ENCODE assay signal across 12 cellular contexts in the genomic region with DNA sequence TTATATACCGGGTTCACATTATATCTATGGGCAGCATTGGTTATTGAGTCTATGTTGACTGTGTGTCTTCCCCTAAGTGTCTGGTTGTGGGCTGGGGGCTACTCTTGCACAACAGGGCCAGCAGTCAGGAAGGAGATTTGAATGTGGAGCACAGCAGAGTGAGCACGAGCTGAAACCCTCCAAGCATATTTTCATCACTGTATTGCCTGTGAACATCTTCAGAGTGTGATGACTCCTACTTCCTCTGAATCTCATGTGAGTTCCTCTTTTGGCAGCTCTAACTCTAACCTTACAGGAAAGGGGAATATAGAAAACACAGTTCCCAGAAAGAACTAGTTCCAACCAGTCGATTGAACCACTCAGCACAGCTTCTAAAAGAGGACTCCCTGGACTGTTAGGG.
DNase-seq lines count a peak whose midpoint lies in the region; ATAC-seq, FAIRE-seq and TF ChIP-seq lines count a peak whose summit lies in the region.
"Had no signal": no experiment of that assay in that cellular context is flagged by ENCODE, and none has a peak within 500 bp of the region (broad histone marks: within the 10 kb centered on the region; RNA-seq: fewer than 3 reads in every experiment).

No MANE protein-coding gene starts in this region.

- no peaks in the 10 kb centered on the region for H3K9me3 Mint-ChIP-seq in CD8-positive, alpha-beta T cell
- H3K9me3 Mint-ChIP-seq in progenitor cell of endocrine pancreas (ENCODE audit: low read depth), result peaks cover 9% of the 10 kb centered on the region

- H3K27me3 ChIP-seq in bronchial epithelial cell (ENCODE audit: control insufficient read depth, insufficient read depth, low read length), result no peaks in the 10 kb centered on the region
- no peaks in the 10 kb centered on the region for H3K27me3 ChIP-seq in CD8-positive, alpha-beta T cell (ENCODE audit: insufficient read depth, low read length)

- H3K4me1 ChIP-seq in CD8-positive, alpha-beta T cell (ENCODE audit: insufficient read depth, low read length), result no peaks in the 10 kb centered on the region

- H3K4me3 ChIP-seq in bronchial epithelial cell (ENCODE audit: low read depth, low read length) (no peak overlapping the region), skeletal muscle cell (ENCODE audit: low read depth, low read length) (no peak overlapping the region)
- H3K4me3 ChIP-seq in CD8-positive, alpha-beta T cell (ENCODE audit: low read depth, low read length), result no peak overlapping the region
- H3K4me3 ChIP-seq: skin epidermis had no signal

- CTCF ChIA-PET in CD8-positive, alpha-beta T cell (lab: Charles Lee), result interaction anchor here (1.4 kb wide), 1 partner anchor 330 kb away, joined by 3 read pairs; no protein-coding TSS in a partner anchor

- TF ChIP-seq CTCF in bronchial epithelial cell (IDR thresholded peaks at IDR 0.05; ENCODE audit: insufficient read depth, low read length, severe bottlenecking), result no peak
- no peak for TF ChIP-seq CTCF in CD8-positive, alpha-beta T cell (IDR thresholded peaks at IDR 0.05)
- no peak for TF ChIP-seq CTCF in progenitor cell of endocrine pancreas (IDR thresholded peaks at IDR 0.05; ENCODE audit: unreplicated experiment)

- no peak overlapping the region for H3K4me3 Mint-ChIP-seq in CD8-positive, alpha-beta T cell
- no peak overlapping the region for H3K4me3 Mint-ChIP-seq in progenitor cell of endocrine pancreas (ENCODE audit: low read depth)

- FAIRE-seq in bronchial epithelial cell (lab: Jason Lieb, UNC), result no peak

- no peak overlapping the region for H3K27ac ChIP-seq in CD8-positive, alpha-beta T cell (ENCODE audit: low read depth, low read length)

- peaks cover 2% of the 10 kb centered on the region for H3K4me1 Mint-ChIP-seq in CD8-positive, alpha-beta T cell (ENCODE audit: low read depth)
- no peaks in the 10 kb centered on the region for H3K4me1 Mint-ChIP-seq in progenitor cell of endocrine pancreas (ENCODE audit: low read depth)

- no peaks in the 10 kb centered on the region for H3K36me3 Mint-ChIP-seq in CD8-positive, alpha-beta T cell
- no peaks in the 10 kb centered on the region for H3K36me3 Mint-ChIP-seq in progenitor cell of endocrine pancreas (ENCODE audit: insufficient read depth)

- peak; percentile 69 for ATAC-seq in GM18858 (IDR thresholded peaks at IDR 0.05; ENCODE audit: unreplicated experiment)
- no peak for ATAC-seq in CD8-positive, alpha-beta T cell

- H3K27me3 Mint-ChIP-seq in CD8-positive, alpha-beta T cell (ENCODE audit: low read depth), result no peaks in the 10 kb centered on the region
- H3K27me3 Mint-ChIP-seq in progenitor cell of endocrine pancreas, result no peaks in the 10 kb centered on the region

- DNase-seq in HT1080 (ENCODE audit: low read depth), result peak; percentile 60
- peak; percentile 28 for DNase-seq in bronchial epithelial cell (ENCODE audit: low read depth)
- DNase-seq in skeletal muscle cell (ENCODE audit: low read depth), result peak; percentile 60
- DNase-seq in CD8-positive, alpha-beta T cell, result no peak
- DNase-seq in progenitor cell of endocrine pancreas (ENCODE audit: low spot score, unreplicated experiment), result no peak
- no peak for DNase-seq in NCI-H2171 treated with DMSO at 0.1 percent for 48 hours (lab: John Stamatoyannopoulos, UW)
- DNase-seq in ureter (ENCODE audit: low spot score), result no peak
- DNase-seq: activated gamma-delta T cell treated with Interleukin-2 at 50 U/mL for 16 hours; NCI-H2107; stimulated activated CD8-positive, alpha-beta memory T cell treated with anti-CD3 and anti-CD28 coated beads, Interleukin-4, amount 100 ng/mL, for 48 hours had no signal

- POLR2A ChIA-PET in CD8-positive, alpha-beta T cell (lab: Charles Lee), result no interaction called here

- H3K9me3 ChIP-seq in CD8-positive, alpha-beta T cell (ENCODE audit: low read length), result no peaks in the 10 kb centered on the region

- intact Hi-C loops in CD8-positive, alpha-beta T cell (cut with DNase I, micrococcal nuclease), result no loop called here

- no peaks in the 10 kb centered on the region for H3K36me3 ChIP-seq in bronchial epithelial cell (ENCODE audit: control insufficient read depth, insufficient read depth, low read length)
- no peaks in the 10 kb centered on the region for H3K36me3 ChIP-seq in CD8-positive, alpha-beta T cell (ENCODE audit: insufficient read depth, low read length)

- no peak overlapping the region for H3K27ac Mint-ChIP-seq in CD8-positive, alpha-beta T cell
- H3K27ac Mint-ChIP-seq in progenitor cell of endocrine pancreas, result no peak overlapping the region

Comparison
In these comparisons a context has a peak if more than half of its experiments do, and no peak if none do; other contexts are left out.
1. DNase-seq: peak in HT1080 (single experiment), bronchial epithelial cell (single experiment) and skeletal muscle cell (single experiment); none in CD8-positive, alpha-beta T cell (0 of 7), progenitor cell of endocrine pancreas (single experiment), NCI-H2171 treated with DMSO at 0.1 percent for 48 hours (single experiment) and ureter (single experiment).